In genomic region chr22:44623771-44624510, GRCh38 we compare ENCODE assay signal across 11 cellular contexts.
DNase-seq lines count a peak whose midpoint lies in the region; ATAC-seq and TF ChIP-seq lines count a peak whose summit lies in the region.
"Had no signal": no experiment of that assay in that cellular context is flagged by ENCODE, and none has a peak within 500 bp of the region (broad histone marks: within the 10 kb centered on the region; RNA-seq: fewer than 3 reads in every experiment).

No MANE protein-coding gene starts in this region.

- no peaks in the 10 kb centered on the region; the same call in 1 of the 2 replicates for H3K36me3 ChIP-seq in PC-3 (ENCODE audit: low read depth, low read length)

- no peak overlapping the region for H3K4me3 Mint-ChIP-seq in natural killer cell
- H3K4me3 Mint-ChIP-seq in natural killer cell treated with Interleukin-12 subunit alpha and Interleukin-12 subunit beta and Interleukin-15 and Interleukin-18, amount 100 ng/mL, for 72 hours = no peak overlapping the region
- H3K4me3 Mint-ChIP-seq: activated T-cell treated with anti-CD3 and anti-CD28 coated beads, Interleukin-2, amount 50 U/mL, for 72 hours had no signal

- peak overlapping the region; percentile 38; the same call in 1 of the 2 replicates for H3K4me2 ChIP-seq in PC-3 (ENCODE audit: low read length)

- no peaks in the 10 kb centered on the region for H3F3A ChIP-seq in PC-3 (ENCODE audit: low read length, unreplicated experiment)

- H3K36me3 Mint-ChIP-seq in natural killer cell = no peaks in the 10 kb centered on the region
- no peaks in the 10 kb centered on the region for H3K36me3 Mint-ChIP-seq in natural killer cell treated with Interleukin-12 subunit alpha and Interleukin-12 subunit beta and Interleukin-15 and Interleukin-18, amount 100 ng/mL, for 72 hours

- ATAC-seq in natural killer cell (no peak), PC-3 (peak; percentile 60), HG02623 (IDR thresholded peaks at IDR 0.05; ENCODE audit: unreplicated experiment) (no peak)
- ATAC-seq in natural killer cell treated with Interleukin-12 subunit alpha and Interleukin-12 subunit beta and Interleukin-15 and Interleukin-18, amount 100 ng/mL, for 72 hours = no peak
- ATAC-seq: activated T-cell treated with anti-CD3 and anti-CD28 coated beads, Interleukin-2, amount 50 U/mL, for 72 hours had no signal

- no peaks in the 10 kb centered on the region for H3K9me3 Mint-ChIP-seq in natural killer cell
- H3K9me3 Mint-ChIP-seq in natural killer cell treated with Interleukin-12 subunit alpha and Interleukin-12 subunit beta and Interleukin-15 and Interleukin-18, amount 100 ng/mL, for 72 hours = no peaks in the 10 kb centered on the region
- H3K9me3 Mint-ChIP-seq: activated T-cell treated with anti-CD3 and anti-CD28 coated beads, Interleukin-2, amount 50 U/mL, for 72 hours had no signal

- peaks cover 0 to 2% of the 10 kb centered on the region in 2 donors for H3K27me3 Mint-ChIP-seq in natural killer cell (ENCODE audit: low read depth in 2 of 2)
- peaks cover 0 to 3% of the 10 kb centered on the region in 2 donors for H3K27me3 Mint-ChIP-seq in natural killer cell treated with Interleukin-12 subunit alpha and Interleukin-12 subunit beta and Interleukin-15 and Interleukin-18, amount 100 ng/mL, for 72 hours

- DNase-seq in natural killer cell (no peak), PC-3 (peak; percentile 48), fibroblast of the aortic adventitia (ENCODE audit: low read depth) (peak; percentile 34), T1000 (lab: John Stamatoyannopoulos, UW) (no peak)
- DNase-seq in natural killer cell treated with Interleukin-12 subunit alpha and Interleukin-12 subunit beta and Interleukin-15 and Interleukin-18, amount 100 ng/mL, for 72 hours (ENCODE audit: low spot score) = no peak
- DNase-seq in stimulated activated CD4-positive, alpha-beta T cell treated with anti-CD3 and anti-CD28 coated beads, Interleukin-2, amount 100 ng/mL, for 48 hours = no peak
- DNase-seq in effector CD4-positive, alpha-beta T cell = no peak
- DNase-seq: KG1 had no signal

- no peaks in the 10 kb centered on the region for H4K20me1 ChIP-seq in PC-3 (ENCODE audit: low read length)

- H3K79me2 ChIP-seq in PC-3 (ENCODE audit: low read length) = no peaks in the 10 kb centered on the region

- H3K27ac Mint-ChIP-seq in natural killer cell = peak overlapping the region; percentile 41 to 57
- H3K27ac Mint-ChIP-seq in natural killer cell treated with Interleukin-12 subunit alpha and Interleukin-12 subunit beta and Interleukin-15 and Interleukin-18, amount 100 ng/mL, for 72 hours = peak overlapping the region in 1 of 2 donors; percentile 30

- no peaks in the 10 kb centered on the region for H3K4me1 ChIP-seq in PC-3 (ENCODE audit: insufficient read depth, low read length)

- no peaks in the 10 kb centered on the region for H3K27me3 ChIP-seq in PC-3 (ENCODE audit: low read length)

- intact Hi-C loops in natural killer cell (cut with micrococcal nuclease) (no loop called here), PC-3 (cut with micrococcal nuclease) (loop anchor here (10.0 kb wide), 1 partner anchor 289 kb away; no protein-coding TSS in a partner anchor)

- H3K27ac ChIP-seq in PC-3 (ENCODE audit: low read length) = no peak overlapping the region

- H3K9me2 ChIP-seq in PC-3 (replicated peaks; ENCODE audit: low read length) = no peaks in the 10 kb centered on the region

- H3K9me3 ChIP-seq in PC-3 (ENCODE audit: low read length) = no peaks in the 10 kb centered on the region

- CTCF ChIA-PET in PC-3 (lab: Charles Lee) = no interaction called here

- BruUV-seq in PC-3 (replicated peaks; lab: Mats Ljungman, UMichigan) = no TSS peak

- POLR2A ChIA-PET in PC-3 (lab: Charles Lee; ENCODE audit: unreplicated experiment) = no interaction called here

- H3K4me1 Mint-ChIP-seq in natural killer cell = peaks cover 11 to 12% of the 10 kb centered on the region in 2 donors
- peaks cover 10 to 14% of the 10 kb centered on the region in 2 donors for H3K4me1 Mint-ChIP-seq in natural killer cell treated with Interleukin-12 subunit alpha and Interleukin-12 subunit beta and Interleukin-15 and Interleukin-18, amount 100 ng/mL, for 72 hours (ENCODE audit: low read depth in 2 of 2)

- H2AFZ ChIP-seq in PC-3 (ENCODE audit: low read length) = no peak overlapping the region

- TF ChIP-seq CTCF in natural killer cell (IDR thresholded peaks at IDR 0.05) (no peak), PC-3 (conservative IDR thresholded peaks at IDR 0.05; ENCODE audit: low read depth, low read length) (peak; percentile 61), fibroblast of the aortic adventitia (IDR thresholded peaks at IDR 0.05; ENCODE audit: insufficient read depth, low read length) (peak; percentile 59)

- H3K9ac ChIP-seq in PC-3 (ENCODE audit: low read length) = no peak overlapping the region

- H3K4me3 ChIP-seq in PC-3 (ENCODE audit: low read length) = no peak overlapping the region
- no peak overlapping the region for H3K4me3 ChIP-seq in fibroblast of the aortic adventitia (ENCODE audit: low read depth, low read length)
- H3K4me3 ChIP-seq: lung had no signal

Comparison
In these comparisons a context has a peak if more than half of its experiments do, and no peak if none do; other contexts are left out.
1. DNase-seq: peak in PC-3 (single experiment) and fibroblast of the aortic adventitia (single experiment); none in natural killer cell (single experiment), natural killer cell treated with Interleukin-12 subunit alpha and Interleukin-12 subunit beta and Interleukin-15 and Interleukin-18, amount 100 ng/mL, for 72 hours (single experiment), stimulated activated CD4-positive, alpha-beta T cell treated with anti-CD3 and anti-CD28 coated beads, Interleukin-2, amount 100 ng/mL, for 48 hours (0 of 2), effector CD4-positive, alpha-beta T cell (single experiment) and T1000 (single experiment).